Comparison of ENCODE assay signal across 2 cellular contexts in the genomic region with DNA sequence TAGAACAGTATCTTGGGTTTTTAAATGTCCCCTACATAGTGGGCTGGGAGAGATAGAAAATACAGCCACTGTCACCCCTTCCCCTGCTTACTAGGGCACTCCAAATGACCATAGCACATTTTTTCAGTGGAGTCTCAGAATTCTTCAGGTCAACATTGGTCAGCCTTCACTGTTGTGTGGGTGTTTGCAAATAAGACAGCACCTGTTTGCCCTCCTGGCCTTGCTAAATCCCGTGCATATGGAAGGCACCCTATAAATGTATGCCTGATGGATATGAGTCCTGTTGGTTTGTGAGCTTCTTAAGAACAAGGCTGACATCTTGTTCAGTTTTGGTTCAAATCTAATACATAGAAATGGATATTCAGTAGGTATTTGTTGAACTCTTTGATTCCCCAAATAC.
TF ChIP-seq lines count a peak whose summit lies in the region.

No MANE protein-coding gene starts in this region.

TF ChIP-seq in SK-N-SH, 30 proteins besides CTCF, POLR2A, EP300 and RAD21 (continued from another document):
- TF ChIP-seq, protein P1, sequence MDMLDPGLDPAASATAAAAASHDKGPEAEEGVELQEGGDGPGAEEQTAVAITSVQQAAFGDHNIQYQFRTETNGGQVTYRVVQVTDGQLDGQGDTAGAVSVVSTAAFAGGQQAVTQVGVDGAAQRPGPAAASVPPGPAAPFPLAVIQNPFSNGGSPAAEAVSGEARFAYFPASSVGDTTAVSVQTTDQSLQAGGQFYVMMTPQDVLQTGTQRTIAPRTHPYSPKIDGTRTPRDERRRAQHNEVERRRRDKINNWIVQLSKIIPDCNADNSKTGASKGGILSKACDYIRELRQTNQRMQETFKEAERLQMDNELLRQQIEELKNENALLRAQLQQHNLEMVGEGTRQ (IDR thresholded peaks at IDR 0.05; ENCODE audit: borderline replicate concordance, low read depth, low read length), result no peak
- TF ChIP-seq NRF1 (IDR thresholded peaks at IDR 0.05; ENCODE audit: low read depth, low read length), result no peak
- TF ChIP-seq, protein P2, sequence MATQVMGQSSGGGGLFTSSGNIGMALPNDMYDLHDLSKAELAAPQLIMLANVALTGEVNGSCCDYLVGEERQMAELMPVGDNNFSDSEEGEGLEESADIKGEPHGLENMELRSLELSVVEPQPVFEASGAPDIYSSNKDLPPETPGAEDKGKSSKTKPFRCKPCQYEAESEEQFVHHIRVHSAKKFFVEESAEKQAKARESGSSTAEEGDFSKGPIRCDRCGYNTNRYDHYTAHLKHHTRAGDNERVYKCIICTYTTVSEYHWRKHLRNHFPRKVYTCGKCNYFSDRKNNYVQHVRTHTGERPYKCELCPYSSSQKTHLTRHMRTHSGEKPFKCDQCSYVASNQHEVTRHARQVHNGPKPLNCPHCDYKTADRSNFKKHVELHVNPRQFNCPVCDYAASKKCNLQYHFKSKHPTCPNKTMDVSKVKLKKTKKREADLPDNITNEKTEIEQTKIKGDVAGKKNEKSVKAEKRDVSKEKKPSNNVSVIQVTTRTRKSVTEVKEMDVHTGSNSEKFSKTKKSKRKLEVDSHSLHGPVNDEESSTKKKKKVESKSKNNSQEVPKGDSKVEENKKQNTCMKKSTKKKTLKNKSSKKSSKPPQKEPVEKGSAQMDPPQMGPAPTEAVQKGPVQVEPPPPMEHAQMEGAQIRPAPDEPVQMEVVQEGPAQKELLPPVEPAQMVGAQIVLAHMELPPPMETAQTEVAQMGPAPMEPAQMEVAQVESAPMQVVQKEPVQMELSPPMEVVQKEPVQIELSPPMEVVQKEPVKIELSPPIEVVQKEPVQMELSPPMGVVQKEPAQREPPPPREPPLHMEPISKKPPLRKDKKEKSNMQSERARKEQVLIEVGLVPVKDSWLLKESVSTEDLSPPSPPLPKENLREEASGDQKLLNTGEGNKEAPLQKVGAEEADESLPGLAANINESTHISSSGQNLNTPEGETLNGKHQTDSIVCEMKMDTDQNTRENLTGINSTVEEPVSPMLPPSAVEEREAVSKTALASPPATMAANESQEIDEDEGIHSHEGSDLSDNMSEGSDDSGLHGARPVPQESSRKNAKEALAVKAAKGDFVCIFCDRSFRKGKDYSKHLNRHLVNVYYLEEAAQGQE (IDR thresholded peaks at IDR 0.05; ENCODE audit: low read depth, low read length), result no peak
- TF ChIP-seq YY1 (IDR thresholded peaks at IDR 0.05; ENCODE audit: low read depth), result no peak
- TF ChIP-seq, protein P3, sequence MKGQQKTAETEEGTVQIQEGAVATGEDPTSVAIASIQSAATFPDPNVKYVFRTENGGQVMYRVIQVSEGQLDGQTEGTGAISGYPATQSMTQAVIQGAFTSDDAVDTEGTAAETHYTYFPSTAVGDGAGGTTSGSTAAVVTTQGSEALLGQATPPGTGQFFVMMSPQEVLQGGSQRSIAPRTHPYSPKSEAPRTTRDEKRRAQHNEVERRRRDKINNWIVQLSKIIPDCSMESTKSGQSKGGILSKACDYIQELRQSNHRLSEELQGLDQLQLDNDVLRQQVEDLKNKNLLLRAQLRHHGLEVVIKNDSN (IDR thresholded peaks at IDR 0.05; ENCODE audit: borderline replicate concordance, low read depth), result no peak
- TF ChIP-seq, protein P4, sequence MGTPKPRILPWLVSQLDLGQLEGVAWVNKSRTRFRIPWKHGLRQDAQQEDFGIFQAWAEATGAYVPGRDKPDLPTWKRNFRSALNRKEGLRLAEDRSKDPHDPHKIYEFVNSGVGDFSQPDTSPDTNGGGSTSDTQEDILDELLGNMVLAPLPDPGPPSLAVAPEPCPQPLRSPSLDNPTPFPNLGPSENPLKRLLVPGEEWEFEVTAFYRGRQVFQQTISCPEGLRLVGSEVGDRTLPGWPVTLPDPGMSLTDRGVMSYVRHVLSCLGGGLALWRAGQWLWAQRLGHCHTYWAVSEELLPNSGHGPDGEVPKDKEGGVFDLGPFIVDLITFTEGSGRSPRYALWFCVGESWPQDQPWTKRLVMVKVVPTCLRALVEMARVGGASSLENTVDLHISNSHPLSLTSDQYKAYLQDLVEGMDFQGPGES (IDR thresholded peaks at IDR 0.05; ENCODE audit: low read depth, low read length), result no peak
- TF ChIP-seq TCF12 (IDR thresholded peaks at IDR 0.05), result no peak
- TF ChIP-seq RCOR1 (IDR thresholded peaks at IDR 0.05; ENCODE audit: low read length), result no peak
- no peak for TF ChIP-seq RXRA (IDR thresholded peaks at IDR 0.05; ENCODE audit: borderline replicate concordance, low read depth)
- TF ChIP-seq SIN3A (IDR thresholded peaks at IDR 0.05; ENCODE audit: borderline replicate concordance, low read depth, low read length), result no peak
- TF ChIP-seq RFX5 (IDR thresholded peaks at IDR 0.05; ENCODE audit: low read length), result no peak

TF ChIP-seq in SK-N-SH treated with all-trans-retinoic acid at 6 μM for 48 hours, 23 proteins besides CTCF, POLR2A, EP300 and RAD21 (continued from another document):
- TF ChIP-seq, protein P5, sequence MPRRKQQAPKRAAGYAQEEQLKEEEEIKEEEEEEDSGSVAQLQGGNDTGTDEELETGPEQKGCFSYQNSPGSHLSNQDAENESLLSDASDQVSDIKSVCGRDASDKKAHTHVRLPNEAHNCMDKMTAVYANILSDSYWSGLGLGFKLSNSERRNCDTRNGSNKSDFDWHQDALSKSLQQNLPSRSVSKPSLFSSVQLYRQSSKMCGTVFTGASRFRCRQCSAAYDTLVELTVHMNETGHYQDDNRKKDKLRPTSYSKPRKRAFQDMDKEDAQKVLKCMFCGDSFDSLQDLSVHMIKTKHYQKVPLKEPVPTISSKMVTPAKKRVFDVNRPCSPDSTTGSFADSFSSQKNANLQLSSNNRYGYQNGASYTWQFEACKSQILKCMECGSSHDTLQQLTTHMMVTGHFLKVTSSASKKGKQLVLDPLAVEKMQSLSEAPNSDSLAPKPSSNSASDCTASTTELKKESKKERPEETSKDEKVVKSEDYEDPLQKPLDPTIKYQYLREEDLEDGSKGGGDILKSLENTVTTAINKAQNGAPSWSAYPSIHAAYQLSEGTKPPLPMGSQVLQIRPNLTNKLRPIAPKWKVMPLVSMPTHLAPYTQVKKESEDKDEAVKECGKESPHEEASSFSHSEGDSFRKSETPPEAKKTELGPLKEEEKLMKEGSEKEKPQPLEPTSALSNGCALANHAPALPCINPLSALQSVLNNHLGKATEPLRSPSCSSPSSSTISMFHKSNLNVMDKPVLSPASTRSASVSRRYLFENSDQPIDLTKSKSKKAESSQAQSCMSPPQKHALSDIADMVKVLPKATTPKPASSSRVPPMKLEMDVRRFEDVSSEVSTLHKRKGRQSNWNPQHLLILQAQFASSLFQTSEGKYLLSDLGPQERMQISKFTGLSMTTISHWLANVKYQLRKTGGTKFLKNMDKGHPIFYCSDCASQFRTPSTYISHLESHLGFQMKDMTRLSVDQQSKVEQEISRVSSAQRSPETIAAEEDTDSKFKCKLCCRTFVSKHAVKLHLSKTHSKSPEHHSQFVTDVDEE (CRISPR knock-in tag; IDR thresholded peaks at IDR 0.05), result no peak
- TF ChIP-seq RARB (CRISPR knock-in tag; IDR thresholded peaks at IDR 0.05) (no peak), ARNTL (CRISPR knock-in tag; IDR thresholded peaks at IDR 0.05; ENCODE audit: borderline replicate concordance, low read depth) (no peak), SNAI2 (CRISPR knock-in tag; IDR thresholded peaks at IDR 0.05) (no peak), PPARA (CRISPR knock-in tag; IDR thresholded peaks at IDR 0.05; ENCODE audit: borderline replicate concordance) (no peak), ZC3H10 (CRISPR knock-in tag; IDR thresholded peaks at IDR 0.05) (no peak), GLIS3 (CRISPR knock-in tag; IDR thresholded peaks at IDR 0.05) (no peak)
- TF ChIP-seq, protein P6, sequence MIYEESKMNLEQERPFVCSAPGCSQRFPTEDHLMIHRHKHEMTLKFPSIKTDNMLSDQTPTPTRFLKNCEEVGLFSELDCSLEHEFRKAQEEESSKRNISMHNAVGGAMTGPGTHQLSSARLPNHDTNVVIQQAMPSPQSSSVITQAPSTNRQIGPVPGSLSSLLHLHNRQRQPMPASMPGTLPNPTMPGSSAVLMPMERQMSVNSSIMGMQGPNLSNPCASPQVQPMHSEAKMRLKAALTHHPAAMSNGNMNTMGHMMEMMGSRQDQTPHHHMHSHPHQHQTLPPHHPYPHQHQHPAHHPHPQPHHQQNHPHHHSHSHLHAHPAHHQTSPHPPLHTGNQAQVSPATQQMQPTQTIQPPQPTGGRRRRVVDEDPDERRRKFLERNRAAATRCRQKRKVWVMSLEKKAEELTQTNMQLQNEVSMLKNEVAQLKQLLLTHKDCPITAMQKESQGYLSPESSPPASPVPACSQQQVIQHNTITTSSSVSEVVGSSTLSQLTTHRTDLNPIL (CRISPR knock-in tag; IDR thresholded peaks at IDR 0.05; ENCODE audit: low read depth), result no peak
- TF ChIP-seq, protein P7, sequence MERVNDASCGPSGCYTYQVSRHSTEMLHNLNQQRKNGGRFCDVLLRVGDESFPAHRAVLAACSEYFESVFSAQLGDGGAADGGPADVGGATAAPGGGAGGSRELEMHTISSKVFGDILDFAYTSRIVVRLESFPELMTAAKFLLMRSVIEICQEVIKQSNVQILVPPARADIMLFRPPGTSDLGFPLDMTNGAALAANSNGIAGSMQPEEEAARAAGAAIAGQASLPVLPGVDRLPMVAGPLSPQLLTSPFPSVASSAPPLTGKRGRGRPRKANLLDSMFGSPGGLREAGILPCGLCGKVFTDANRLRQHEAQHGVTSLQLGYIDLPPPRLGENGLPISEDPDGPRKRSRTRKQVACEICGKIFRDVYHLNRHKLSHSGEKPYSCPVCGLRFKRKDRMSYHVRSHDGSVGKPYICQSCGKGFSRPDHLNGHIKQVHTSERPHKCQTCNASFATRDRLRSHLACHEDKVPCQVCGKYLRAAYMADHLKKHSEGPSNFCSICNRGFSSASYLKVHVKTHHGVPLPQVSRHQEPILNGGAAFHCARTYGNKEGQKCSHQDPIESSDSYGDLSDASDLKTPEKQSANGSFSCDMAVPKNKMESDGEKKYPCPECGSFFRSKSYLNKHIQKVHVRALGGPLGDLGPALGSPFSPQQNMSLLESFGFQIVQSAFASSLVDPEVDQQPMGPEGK (CRISPR knock-in tag; IDR thresholded peaks at IDR 0.05; ENCODE audit: borderline replicate concordance), result no peak
